In genomic region chr1:222829868-222830267, GRCh38 we compare ENCODE assay signal across 1 cellular context.
TF ChIP-seq lines count a peak whose summit lies in the region.

No MANE protein-coding gene starts in this region.

TF ChIP-seq in IMR-90, 13 proteins besides CTCF, POLR2A, EP300 and RAD21:
- TF ChIP-seq USF2 (IDR thresholded peaks at IDR 0.05; ENCODE audit: low read depth, low read length), result peak; percentile 67; the same call in 1 of the 2 replicates
- TF ChIP-seq ELK1 (IDR thresholded peaks at IDR 0.05; ENCODE audit: borderline replicate concordance, low read depth, low read length), result no peak
- TF ChIP-seq SMC3 (IDR thresholded peaks at IDR 0.05; ENCODE audit: low read depth, low read length), result no peak
- no peak for TF ChIP-seq CEBPB (IDR thresholded peaks at IDR 0.05; ENCODE audit: low read depth, low read length)
TF ChIP-seq in IMR-90: peak in this region for 1.
